Comparison of ENCODE assay signal across 10 cellular contexts in the genomic region with DNA sequence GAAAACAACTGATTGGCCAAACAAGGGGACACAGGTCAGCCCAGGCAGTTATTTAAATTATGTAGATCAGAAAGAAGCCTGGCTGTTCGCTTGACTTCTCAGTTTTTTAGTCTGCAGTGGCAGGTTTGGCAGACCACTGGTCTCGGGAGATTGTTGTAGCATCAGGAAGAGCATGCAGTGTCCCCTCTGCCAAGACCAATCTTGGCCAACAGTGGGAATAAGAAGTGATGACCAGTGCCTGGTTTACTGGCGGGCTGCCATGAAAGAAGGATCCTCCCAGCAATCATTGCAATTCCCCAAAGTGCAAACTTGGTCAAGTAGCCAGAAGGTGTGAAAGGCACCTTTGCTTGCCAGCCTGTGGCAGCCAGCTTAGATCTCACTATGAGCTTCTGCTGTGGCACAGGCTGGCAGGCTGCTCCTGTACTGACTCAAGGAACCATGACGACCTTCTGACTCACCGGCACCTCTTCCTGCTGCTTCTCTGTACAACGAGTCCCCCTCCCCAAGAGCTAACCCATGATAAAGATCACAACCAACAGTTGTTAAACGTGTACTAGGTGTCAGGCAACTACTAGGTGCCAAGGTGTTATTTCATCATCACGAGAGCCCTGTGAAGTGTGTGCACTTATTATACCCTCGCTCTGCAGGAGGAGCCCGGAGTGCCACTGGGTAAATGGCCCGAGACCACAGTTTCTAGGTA.
DNase-seq lines count a peak whose midpoint lies in the region; ATAC-seq, FAIRE-seq and TF ChIP-seq lines count a peak whose summit lies in the region.
"Had no signal": no experiment of that assay in that cellular context is flagged by ENCODE, and none has a peak within 500 bp of the region (broad histone marks: within the 10 kb centered on the region; RNA-seq: fewer than 3 reads in every experiment).

No MANE protein-coding gene starts in this region.

- POLR2A ChIA-PET in activated CD4-positive, alpha-beta T cell treated with anti-CD3 and anti-CD28 coated beads for 36 hours (lab: Charles Lee), result interaction anchor here (0.5 to 2.3 kb wide), 12 partner anchors 9 to 526 kb away, joined by 3 to 11 read pairs (median 4); a partner anchor contains a TSS
- POLR2A ChIA-PET in endothelial cell of umbilical vein (lab: Charles Lee), result no interaction called here

- no peak overlapping the region for H3K4me3 Mint-ChIP-seq in activated CD4-positive, alpha-beta T cell treated with anti-CD3 and anti-CD28 coated beads for 36 hours
- H3K4me3 Mint-ChIP-seq in type B pancreatic cell, result no peak overlapping the region

- H3K9ac ChIP-seq in endothelial cell of umbilical vein (replicated peaks; ENCODE audit: extremely low read depth, insufficient read depth, low read length), result no peak overlapping the region

- dilution Hi-C loops in endothelial cell of umbilical vein (cut with MboI; ENCODE audit: extremely low pct_ligation_motif_present, low sequenced_read_pairs), result no loop called here

- H3K27me3 ChIP-seq in endothelial cell of umbilical vein (ENCODE audit: control insufficient read depth in 2 of 2, insufficient read depth in 2 of 2, low read length in 2 of 2) (no peaks in the 10 kb centered on the region), prostate gland (replicated peaks; ENCODE audit: insufficient read depth) (no peaks in the 10 kb centered on the region), HAP-1 (ENCODE audit: low read depth) (no peaks in the 10 kb centered on the region), dorsolateral prefrontal cortex (peaks cover 0 to 15% (median 0%) of the 10 kb centered on the region in 45 donors)
- H3K27me3 ChIP-seq: ovary had no signal

- H3K4me1 ChIP-seq in endothelial cell of umbilical vein (ENCODE audit: control insufficient read depth, extremely low read depth, insufficient read depth, low read length) (no peaks in the 10 kb centered on the region), prostate gland (replicated peaks) (no peaks in the 10 kb centered on the region), HAP-1 (no peaks in the 10 kb centered on the region)

- H3K9me3 ChIP-seq in endothelial cell of umbilical vein (replicated peaks; ENCODE audit: control insufficient read depth, insufficient read depth, low read length), result no peaks in the 10 kb centered on the region
- no peaks in the 10 kb centered on the region for H3K9me3 ChIP-seq in prostate gland
- no peaks in the 10 kb centered on the region for H3K9me3 ChIP-seq in HAP-1

- DNase-seq in LNCaP clone FGC (ENCODE audit: low read depth) (peak; percentile 37), endothelial cell of umbilical vein (ENCODE audit: low read depth, low spot score) (no peak), prostate gland (ENCODE audit: low spot score) (no peak), HAP-1 (ENCODE audit: low spot score in 2 of 2) (no peak), type B pancreatic cell (ENCODE audit: extremely low spot score, unreplicated experiment) (no peak), dorsolateral prefrontal cortex (no peak)
- peak; percentile 92 for DNase-seq in activated CD4-positive, alpha-beta T cell treated with anti-CD3 and anti-CD28 coated beads for 36 hours
- peak in 2 of 3 donors; percentile 31 to 38 for DNase-seq in stimulated activated CD4-positive, alpha-beta T cell treated with anti-CD3 and anti-CD28 coated beads, TNF-alpha, amount 100 ng/mL, for 1 hour (ENCODE audit: low read depth in 3 of 3, low spot score in 1 of 3)

- peaks cover 5% of the 10 kb centered on the region for H3K9me3 Mint-ChIP-seq in activated CD4-positive, alpha-beta T cell treated with anti-CD3 and anti-CD28 coated beads for 36 hours (ENCODE audit: low read depth)
- H3K9me3 Mint-ChIP-seq in type B pancreatic cell, result no peaks in the 10 kb centered on the region

- H3K4me3 ChIP-seq in LNCaP clone FGC (ENCODE audit: low read depth, low read length), result no peak overlapping the region
- no peak overlapping the region for H3K4me3 ChIP-seq in endothelial cell of umbilical vein (replicated peaks in 1 of 3; ENCODE audit: insufficient read depth in 1 of 3, low read depth in 1 of 3, low read length in 3 of 3)
- H3K4me3 ChIP-seq in prostate gland, result no peak overlapping the region
- H3K4me3 ChIP-seq in HAP-1, result no peak overlapping the region
- H3K4me3 ChIP-seq in dorsolateral prefrontal cortex, result no peak overlapping the region
- H3K4me3 ChIP-seq: ovary, SK-N-MC had no signal

- H3K27me3 Mint-ChIP-seq in activated CD4-positive, alpha-beta T cell treated with anti-CD3 and anti-CD28 coated beads for 36 hours, result peaks cover 20% of the 10 kb centered on the region
- H3K27me3 Mint-ChIP-seq in type B pancreatic cell, result peaks cover 22% of the 10 kb centered on the region

- WGBS in prostate gland, result 40% methylated on average over 11 of the region's 11 CpGs

- no peak for TF ChIP-seq POLR2A in endothelial cell of umbilical vein (IDR thresholded peaks at IDR 0.05; ENCODE audit: low read depth, low read length)
- no peak for TF ChIP-seq POLR2A in prostate gland (IDR thresholded peaks at IDR 0.05)

- H2AFZ ChIP-seq in endothelial cell of umbilical vein (ENCODE audit: low read depth, low read length), result no peak overlapping the region

- H3K27ac ChIP-seq in endothelial cell of umbilical vein (ENCODE audit: insufficient read depth, low read depth, low read length), result no peak overlapping the region
- no peak overlapping the region for H3K27ac ChIP-seq in prostate gland
- H3K27ac ChIP-seq in dorsolateral prefrontal cortex, result no peak overlapping the region
- H3K27ac ChIP-seq: ovary, SK-N-MC had no signal

- no peak overlapping the region for H3K4me2 ChIP-seq in endothelial cell of umbilical vein (ENCODE audit: insufficient read depth, low read length)

- H3K4me1 Mint-ChIP-seq in activated CD4-positive, alpha-beta T cell treated with anti-CD3 and anti-CD28 coated beads for 36 hours, result peaks cover 49% of the 10 kb centered on the region
- peaks cover 10% of the 10 kb centered on the region for H3K4me1 Mint-ChIP-seq in type B pancreatic cell (ENCODE audit: unreplicated experiment)

- H3K79me2 ChIP-seq in endothelial cell of umbilical vein (ENCODE audit: control insufficient read depth, insufficient read depth, low read length), result no peaks in the 10 kb centered on the region

- in situ Hi-C loops in HAP-1 (cut with MboI; ENCODE audit: low sequenced_read_pairs), result no loop called here

- H3K9me1 ChIP-seq in endothelial cell of umbilical vein (replicated peaks; ENCODE audit: control insufficient read depth, extremely low read depth, insufficient read depth, low read length), result no peaks in the 10 kb centered on the region

- no peaks in the 10 kb centered on the region for H3K36me3 Mint-ChIP-seq in activated CD4-positive, alpha-beta T cell treated with anti-CD3 and anti-CD28 coated beads for 36 hours (ENCODE audit: low read depth)
- no peaks in the 10 kb centered on the region for H3K36me3 Mint-ChIP-seq in type B pancreatic cell

- H4K20me1 ChIP-seq in endothelial cell of umbilical vein (replicated peaks; ENCODE audit: control insufficient read depth, extremely low read depth, insufficient read depth, low read length), result no peaks in the 10 kb centered on the region

- CTCF ChIA-PET in activated CD4-positive, alpha-beta T cell treated with anti-CD3 and anti-CD28 coated beads for 36 hours (lab: Charles Lee), result interaction anchor here (0.6 to 2.8 kb wide), 19 partner anchors 9 to 344 kb away, joined by 3 to 11 read pairs (median 4); no protein-coding TSS in a partner anchor
- CTCF ChIA-PET in endothelial cell of umbilical vein (lab: Charles Lee), result interaction anchor here (1.3 to 3.1 kb wide), 5 partner anchors 12 to 1222 kb away, joined by 4 to 27 read pairs (median 5); no protein-coding TSS in a partner anchor

- peak overlapping the region; percentile 81 for H3K27ac Mint-ChIP-seq in activated CD4-positive, alpha-beta T cell treated with anti-CD3 and anti-CD28 coated beads for 36 hours
- H3K27ac Mint-ChIP-seq in type B pancreatic cell, result no peak overlapping the region

- H3K36me3 ChIP-seq in endothelial cell of umbilical vein (ENCODE audit: control insufficient read depth in 2 of 2, extremely low read depth in 1 of 2, insufficient read depth in 2 of 2, low read length in 2 of 2), result no peaks in the 10 kb centered on the region
- no peaks in the 10 kb centered on the region for H3K36me3 ChIP-seq in prostate gland
- H3K36me3 ChIP-seq in HAP-1 (replicated peaks), result no peaks in the 10 kb centered on the region
- H3K36me3 ChIP-seq: ovary had no signal

- ATAC-seq in activated CD4-positive, alpha-beta T cell treated with anti-CD3 and anti-CD28 coated beads for 36 hours, result peak; percentile 99

- TF ChIP-seq CTCF in LNCaP clone FGC (IDR thresholded peaks at IDR 0.05; ENCODE audit: control insufficient read depth, extremely low read depth, insufficient read depth) (no peak), endothelial cell of umbilical vein (IDR thresholded peaks at IDR 0.05; ENCODE audit: extremely low read depth in 1 of 2, insufficient read depth in 1 of 2, low read depth in 1 of 2, low read length in 2 of 2) (no peak), prostate gland (IDR thresholded peaks at IDR 0.05) (no peak), type B pancreatic cell (conservative IDR thresholded peaks at IDR 0.05) (no peak), dorsolateral prefrontal cortex (IDR thresholded peaks at IDR 0.05 in 54 of 56, conservative IDR thresholded peaks at IDR 0.05 in 2 of 56; ENCODE audit: low read depth in 1 of 56, partially characterized antibody in 56 of 56) (no peak)

- intact Hi-C loops in activated CD4-positive, alpha-beta T cell treated with anti-CD3 and anti-CD28 coated beads for 36 hours (cut with DNase I, micrococcal nuclease), result loop anchor here (1.0 kb wide), 4 partner anchors 10 to 26 kb away; no protein-coding TSS in a partner anchor
- intact Hi-C loops in endothelial cell of umbilical vein (cut with micrococcal nuclease) (no loop called here), prostate gland (cut with DNase I) (no loop called here), dorsolateral prefrontal cortex (cut with DNase I) (no loop called here)

- FAIRE-seq in endothelial cell of umbilical vein (lab: Jason Lieb, UNC), result no peak

- no TSS peak for BruUV-seq in endothelial cell of umbilical vein (replicated peaks; lab: Mats Ljungman, UMichigan)

TF ChIP-seq in endothelial cell of umbilical vein, 7 proteins besides CTCF, POLR2A, EP300 and RAD21:
- peak; percentile 54 for TF ChIP-seq FOS (IDR thresholded peaks at IDR 0.05; ENCODE audit: borderline replicate concordance, insufficient read depth, low read length)
- peak; percentile 84 for TF ChIP-seq GATA2 (IDR thresholded peaks at IDR 0.05; ENCODE audit: insufficient read depth, insufficient read length, low read depth, low read length)
- no peak for TF ChIP-seq JUN (IDR thresholded peaks at IDR 0.05; ENCODE audit: borderline replicate concordance, insufficient read depth, insufficient read length, low read depth)

Comparison
In these comparisons a context has a peak if more than half of its experiments do, and no peak if none do; other contexts are left out.
1. DNase-seq: peak in LNCaP clone FGC (single experiment), activated CD4-positive, alpha-beta T cell treated with anti-CD3 and anti-CD28 coated beads for 36 hours (single experiment) and stimulated activated CD4-positive, alpha-beta T cell treated with anti-CD3 and anti-CD28 coated beads, TNF-alpha, amount 100 ng/mL, for 1 hour (2 of 3); none in endothelial cell of umbilical vein (single experiment), prostate gland (single experiment), HAP-1 (0 of 2), type B pancreatic cell (single experiment) and dorsolateral prefrontal cortex (0 of 10).
2. intact Hi-C loops: an anchor here in activated CD4-positive, alpha-beta T cell treated with anti-CD3 and anti-CD28 coated beads for 36 hours (1.0 kb wide); none called in endothelial cell of umbilical vein, prostate gland and dorsolateral prefrontal cortex.